ENCODE assay signal across 8 cellular contexts in the genomic region with DNA sequence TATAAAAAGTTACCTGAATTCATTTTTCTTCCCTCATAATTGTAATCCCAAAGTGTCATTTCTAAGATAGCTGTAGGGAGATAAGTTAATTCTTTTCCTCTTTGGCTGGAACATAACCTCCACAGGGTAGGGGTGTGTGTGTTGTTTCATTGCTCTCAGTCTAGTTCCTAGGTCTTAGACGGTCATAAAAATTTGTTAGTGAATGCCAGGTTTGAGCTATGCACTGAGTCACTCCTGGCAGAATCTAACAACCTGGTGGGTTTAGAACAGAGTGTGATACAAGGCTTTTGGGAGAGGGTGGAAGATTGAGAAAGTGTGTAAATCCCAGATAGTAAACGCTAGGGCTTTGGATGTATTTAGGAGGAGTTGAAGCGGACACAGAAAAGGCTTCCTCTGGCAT. TPM values are rescaled to one million over a fixed set of nuclear protein-coding genes. Genes with fewer than 3 reads are reported as not detected.
DNase-seq lines count a peak whose midpoint lies in the region; ATAC-seq and TF ChIP-seq lines count a peak whose summit lies in the region.

No MANE protein-coding gene starts in this region.

- H3K9me2 ChIP-seq in GM23248 (ENCODE audit: insufficient read depth): no peaks in the 10 kb centered on the region
- H3K9me2 ChIP-seq in SU-DHL-6 (replicated peaks; ENCODE audit: insufficient read depth, low read length): no peaks in the 10 kb centered on the region

- H3K27me3 ChIP-seq in GM23248 (replicated peaks; ENCODE audit: insufficient read depth): no peaks in the 10 kb centered on the region
- H3K27me3 ChIP-seq in SU-DHL-6 (ENCODE audit: low read length): no peaks in the 10 kb centered on the region
- H3K27me3 ChIP-seq in skeletal muscle satellite cell (ENCODE audit: control insufficient read depth, insufficient read depth, low read length): no peaks in the 10 kb centered on the region

- H3K36me3 ChIP-seq in GM23248 (ENCODE audit: low read depth): peaks cover 10% of the 10 kb centered on the region; the same call in 1 of the 2 replicates
- 0 out of 2 replicates have a peak, but pooled peaks cover 4% of the 10 kb centered on the region for H3K36me3 ChIP-seq in SU-DHL-6 (ENCODE audit: low read length)
- H3K36me3 ChIP-seq in skeletal muscle satellite cell (ENCODE audit: insufficient read depth, low read length): peaks cover 30% of the 10 kb centered on the region

- H3K9ac ChIP-seq in GM23248 (peak overlapping the region; percentile 75), SU-DHL-6 (ENCODE audit: low read length) (peak overlapping the region; percentile 56), skeletal muscle satellite cell (ENCODE audit: low read depth, low read length) (peak overlapping the region; percentile 71)

- H3K4me1 ChIP-seq in GM23248 (ENCODE audit: insufficient read depth) (peaks cover 10% of the 10 kb centered on the region), skeletal muscle satellite cell (ENCODE audit: control insufficient read depth, insufficient read depth, low read length) (peaks cover 15% of the 10 kb centered on the region)

- H3K27ac ChIP-seq in GM23248 (peak overlapping the region; percentile 81), SU-DHL-6 (ENCODE audit: low read depth, low read length) (peak overlapping the region; percentile 62)

- H4K20me1 ChIP-seq in GM23248 (ENCODE audit: insufficient read depth): no peaks in the 10 kb centered on the region
- H4K20me1 ChIP-seq in SU-DHL-6 (ENCODE audit: low read depth, low read length): no peaks in the 10 kb centered on the region

- H3F3A ChIP-seq in GM23248 (ENCODE audit: insufficient read depth): peaks cover 32% of the 10 kb centered on the region
- H3F3A ChIP-seq in SU-DHL-6 (ENCODE audit: insufficient read depth): peaks cover 31% of the 10 kb centered on the region

- in situ Hi-C loops in GM23248 (cut with MboI): no loop called here

- WGBS in GM23248 (ENCODE audit: low coverage in 1 of 2, low lambda C conversion rate in 2 of 2, missing lambda C conversion rate in 2 of 2), 2 experiments: 42 to 53% methylated on average over 3 of the region's 3 CpGs

- peak overlapping the region; percentile 87 for H2AFZ ChIP-seq in GM23248
- H2AFZ ChIP-seq in SU-DHL-6 (ENCODE audit: low read depth, low read length, severe bottlenecking): peak overlapping the region; percentile 62

- H3K9me3 ChIP-seq in GM23248 (ENCODE audit: low read depth) (no peaks in the 10 kb centered on the region), SU-DHL-6 (ENCODE audit: insufficient read depth, low read length) (no peaks in the 10 kb centered on the region), skeletal muscle satellite cell (replicated peaks; ENCODE audit: low read length) (no peaks in the 10 kb centered on the region)

- H3K4me2 ChIP-seq in GM23248 (ENCODE audit: unreplicated experiment): peak overlapping the region; percentile 81
- H3K4me2 ChIP-seq in SU-DHL-6 (ENCODE audit: low read depth, low read length, poor library complexity, severe bottlenecking): peak overlapping the region; percentile 69
- peak overlapping the region; percentile 84 for H3K4me2 ChIP-seq in skeletal muscle satellite cell (ENCODE audit: low read length)

- DNase-seq in GM23248: peak; percentile 78
- peak; percentile 50 to 65 for DNase-seq in foreskin fibroblast
- no peak for DNase-seq in activated CD8-positive, alpha-beta memory T cell treated with anti-CD3 and anti-CD28 coated beads, Interleukin-2, amount 50 U/mL, for 4 hours
- no peak for DNase-seq in SIG-M5 treated with dmso at 0.1 percent for 504 hours (lab: John Stamatoyannopoulos, UW; ENCODE audit: unreplicated experiment)

- H3K4me3 ChIP-seq in GM23248: peak overlapping the region; percentile 72
- H3K4me3 ChIP-seq in SU-DHL-6 (ENCODE audit: insufficient read depth, low read length, poor library complexity, severe bottlenecking): no peak overlapping the region
- H3K4me3 ChIP-seq in foreskin fibroblast (ENCODE audit: low read depth in 1 of 2, low read length in 2 of 2): peak overlapping the region; percentile 64 to 73
- peak overlapping the region; percentile 69 for H3K4me3 ChIP-seq in skeletal muscle satellite cell (ENCODE audit: low read length)

- TF ChIP-seq CTCF in SU-DHL-6 (IDR thresholded peaks at IDR 0.05; ENCODE audit: insufficient read depth, low read length, poor library complexity, severe bottlenecking) (no peak), foreskin fibroblast (IDR thresholded peaks at IDR 0.05; ENCODE audit: low read depth, low read length) (no peak)

- no peak for ATAC-seq in GM19467 (IDR thresholded peaks at IDR 0.05; ENCODE audit: unreplicated experiment)
- ATAC-seq in GM21528 (IDR thresholded peaks at IDR 0.05; ENCODE audit: low FRiP score, unreplicated experiment): no peak

- H3K79me2 ChIP-seq in GM23248 (ENCODE audit: insufficient read depth): peaks cover 19% of the 10 kb centered on the region
- peaks cover 20% of the 10 kb centered on the region for H3K79me2 ChIP-seq in SU-DHL-6 (ENCODE audit: insufficient read depth, low read length)

RNA-seq across cellular contexts. Expression of gene PHKG2, which starts 0.9 kb away (rescaled TPM):
- 12.5 and 19.9 TPM in 2 replicates for total RNA-seq in GM23248 (2014; rRNA removed; shearing (Covaris generic))
- polyA plus RNA-seq in GM23248 (2016; fragmentation: Nextera tagmentation; extraction: Ambion mirVana): 15.7 and 17.0 TPM in 2 replicates
- total RNA-seq in skeletal muscle satellite cell (2012; rRNA removed): 17.2 and 22.5 TPM in 2 replicates

RNA-seq across cellular contexts. Expression of gene CFAP119, which starts 14.5 kb away (rescaled TPM):
- 0.89 and 2.7 TPM in 2 replicates for total RNA-seq in GM23248 (2014; rRNA removed; shearing (Covaris generic))
- polyA plus RNA-seq in GM23248 (2016; fragmentation: Nextera tagmentation; extraction: Ambion mirVana): 4.1 and 4.6 TPM in 2 replicates
- total RNA-seq in skeletal muscle satellite cell (2012; rRNA removed): 1.8 and 4.6 TPM in 2 replicates

RNA-seq across cellular contexts. Expression of gene RNF40, which starts 14.8 kb away (rescaled TPM):
- 97.9 and 99.0 TPM in 2 replicates for total RNA-seq in GM23248 (2014; rRNA removed; shearing (Covaris generic))
- polyA plus RNA-seq in GM23248 (2016; fragmentation: Nextera tagmentation; extraction: Ambion mirVana): 71.2 and 71.5 TPM in 2 replicates
- 63.6 and 80.4 TPM in 2 replicates for total RNA-seq in skeletal muscle satellite cell (2012; rRNA removed)

RNA-seq across cellular contexts. Expression of gene ZNF629, which starts 39.7 kb away (rescaled TPM):
- 12.2 and 19.3 TPM in 2 replicates for total RNA-seq in GM23248 (2014; rRNA removed; shearing (Covaris generic))
- 4.8 and 5.0 TPM in 2 replicates for polyA plus RNA-seq in GM23248 (2016; fragmentation: Nextera tagmentation; extraction: Ambion mirVana)
- 10.4 and 12.2 TPM in 2 replicates for total RNA-seq in skeletal muscle satellite cell (2012; rRNA removed)

RNA-seq across cellular contexts. Expression of gene SRCAP, which starts 48.4 kb away (rescaled TPM):
- total RNA-seq in GM23248 (2014; rRNA removed; shearing (Covaris generic)): 9.1 and 14.3 TPM in 2 replicates
- polyA plus RNA-seq in GM23248 (2016; fragmentation: Nextera tagmentation; extraction: Ambion mirVana): 22.8 and 23.7 TPM in 2 replicates
- 12.4 and 12.7 TPM in 2 replicates for total RNA-seq in skeletal muscle satellite cell (2012; rRNA removed)

Comparison
In these comparisons a context has a peak if more than half of its experiments do, and no peak if none do; other contexts are left out.
1. DNase-seq: peak in GM23248 (single experiment) and foreskin fibroblast (2 of 2); none in activated CD8-positive, alpha-beta memory T cell treated with anti-CD3 and anti-CD28 coated beads, Interleukin-2, amount 50 U/mL, for 4 hours (single experiment) and SIG-M5 treated with dmso at 0.1 percent for 504 hours (single experiment).
2. Peak in every context shown above with its lines, with median percentiles within 50 percentile points of each other: H3K4me2 ChIP-seq and H3K9ac ChIP-seq.